In the genomic region with DNA sequence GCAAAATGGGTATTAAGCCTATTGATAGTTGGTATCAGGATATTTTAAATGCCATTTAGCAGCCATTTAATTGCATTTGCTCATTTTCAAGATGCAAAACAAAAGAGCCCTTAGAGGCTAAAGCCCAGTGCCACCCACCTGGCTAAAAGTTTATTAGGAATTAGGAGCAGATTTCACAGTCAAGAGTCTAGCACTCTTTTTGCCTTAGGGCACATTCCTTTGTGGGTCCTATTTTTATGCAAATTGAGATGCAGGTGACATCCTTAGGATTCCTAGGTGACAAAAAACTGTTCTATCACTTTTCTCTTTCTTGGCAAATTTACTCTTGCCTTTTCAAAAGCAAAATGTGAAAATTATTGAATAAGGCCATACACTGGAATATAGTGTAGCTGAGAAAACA, we compare ENCODE assay signal across 1 cellular context.
TF ChIP-seq lines count a peak whose summit lies in the region.

No MANE protein-coding gene starts in this region.

TF ChIP-seq in WTC11, 78 proteins besides CTCF, POLR2A, EP300 and RAD21 (continued from another document):
- TF ChIP-seq HMGXB4 (CRISPR knock-in tag; IDR thresholded peaks at IDR 0.05) (no peak), SMAD4 (CRISPR knock-in tag; IDR thresholded peaks at IDR 0.05) (no peak), MYBL2 (CRISPR knock-in tag; IDR thresholded peaks at IDR 0.05) (no peak), ZNF425 (CRISPR knock-in tag; conservative IDR thresholded peaks at IDR 0.05) (no peak), NFATC4 (CRISPR knock-in tag; IDR thresholded peaks at IDR 0.05) (no peak), HMGA2 (CRISPR knock-in tag; IDR thresholded peaks at IDR 0.05) (no peak), TEAD4 (CRISPR knock-in tag; IDR thresholded peaks at IDR 0.05) (no peak), PRDM15 (CRISPR knock-in tag; IDR thresholded peaks at IDR 0.05) (no peak), SP1 (CRISPR knock-in tag; conservative IDR thresholded peaks at IDR 0.05) (no peak)
- TF ChIP-seq, protein P1, sequence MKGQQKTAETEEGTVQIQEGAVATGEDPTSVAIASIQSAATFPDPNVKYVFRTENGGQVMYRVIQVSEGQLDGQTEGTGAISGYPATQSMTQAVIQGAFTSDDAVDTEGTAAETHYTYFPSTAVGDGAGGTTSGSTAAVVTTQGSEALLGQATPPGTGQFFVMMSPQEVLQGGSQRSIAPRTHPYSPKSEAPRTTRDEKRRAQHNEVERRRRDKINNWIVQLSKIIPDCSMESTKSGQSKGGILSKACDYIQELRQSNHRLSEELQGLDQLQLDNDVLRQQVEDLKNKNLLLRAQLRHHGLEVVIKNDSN (CRISPR knock-in tag; IDR thresholded peaks at IDR 0.05): no peak
